In genomic region chr14:50524071-50524470, GRCh38 we compare ENCODE assay signal across 12 cellular contexts. TPM values are rescaled to one million over a fixed set of nuclear protein-coding genes. Genes with fewer than 3 reads are reported as not detected.
A peak's percentile ranks its signal among the peaks of the same experiment; 100 is the strongest.
DNase-seq lines count a peak whose midpoint lies in the region; ATAC-seq and TF ChIP-seq lines count a peak whose summit lies in the region.
"Had no signal": no experiment of that assay in that cellular context is flagged by ENCODE, and none has a peak within 500 bp of the region (broad histone marks: within the 10 kb centered on the region; RNA-seq: fewer than 3 reads in every experiment).

No MANE protein-coding gene starts in this region.

- H3K9me3 ChIP-seq in OCI-LY3 (ENCODE audit: insufficient read depth, low read length): no peaks in the 10 kb centered on the region
- H3K9me3 ChIP-seq: esophagus squamous epithelium had no signal

- no peaks in the 10 kb centered on the region for H3K9me3 Mint-ChIP-seq in natural killer cell

- peaks cover 48% of the 10 kb centered on the region for H3K4me1 ChIP-seq in OCI-LY3 (ENCODE audit: low read length)

- peaks cover 53 to 57% of the 10 kb centered on the region in 2 donors for H3K4me1 Mint-ChIP-seq in natural killer cell

- H3K4me3 Mint-ChIP-seq in natural killer cell: no peak overlapping the region

- H3K27me3 Mint-ChIP-seq in natural killer cell (ENCODE audit: low read depth in 2 of 2): no peaks in the 10 kb centered on the region

- H3K4me2 ChIP-seq in OCI-LY3 (ENCODE audit: low read length): peak overlapping the region; percentile 64

- peaks cover 95% of the 10 kb centered on the region for H3K79me2 ChIP-seq in OCI-LY3 (ENCODE audit: low read length)

- ATAC-seq in GM21515 (IDR thresholded peaks at IDR 0.05; ENCODE audit: unreplicated experiment) (peak; percentile 46), natural killer cell (no peak), GM21390 (IDR thresholded peaks at IDR 0.05; ENCODE audit: unreplicated experiment) (no peak)

- peak; percentile 7 for DNase-seq in NOMO-1 treated with DMSO at 0.1 percent for 48 hours (lab: John Stamatoyannopoulos, UW; ENCODE audit: unreplicated experiment)
- no peak for DNase-seq in NOMO-1 treated with dmso at 0.1 percent for 144 hours (lab: John Stamatoyannopoulos, UW; ENCODE audit: unreplicated experiment)
- no peak for DNase-seq in natural killer cell
- DNase-seq in NCI-H526 (lab: John Stamatoyannopoulos, UW): no peak
- no peak for DNase-seq in NCI-H1436 (lab: John Stamatoyannopoulos, UW)
- DNase-seq: 8988T; esophagus squamous epithelium; Right ventricle myocardium superior; stimulated activated naive CD4-positive, alpha-beta T cell treated with Interleukin-2 at 50 U/mL for 16 hours had no signal

- TF ChIP-seq CTCF in OCI-LY3 (IDR thresholded peaks at IDR 0.05; ENCODE audit: low read depth, low read length) (no peak), natural killer cell (IDR thresholded peaks at IDR 0.05) (no peak)

- H2AFZ ChIP-seq in OCI-LY3 (ENCODE audit: low read depth, low read length): no peak overlapping the region

- peak overlapping the region; percentile 66 for H3K27ac ChIP-seq in OCI-LY3 (ENCODE audit: low read length)

- H3K36me3 Mint-ChIP-seq in natural killer cell: no peaks in the 10 kb centered on the region

- H3K27me3 ChIP-seq in OCI-LY3 (ENCODE audit: low read depth, low read length): no peaks in the 10 kb centered on the region
- H3K27me3 ChIP-seq: esophagus squamous epithelium had no signal

- intact Hi-C loops in natural killer cell (cut with micrococcal nuclease): no loop called here

- H4K20me1 ChIP-seq in OCI-LY3 (ENCODE audit: insufficient read depth, low read length): peaks cover 42% of the 10 kb centered on the region

- H3K27ac Mint-ChIP-seq in natural killer cell: peak overlapping the region; percentile 65 to 83

- peak overlapping the region; percentile 33 for H3K4me3 ChIP-seq in OCI-LY3 (ENCODE audit: low read length)
- H3K4me3 ChIP-seq: esophagus squamous epithelium had no signal

- peaks cover 7% of the 10 kb centered on the region for H3K36me3 ChIP-seq in OCI-LY3 (replicated peaks; ENCODE audit: low read depth, low read length)
- H3K36me3 ChIP-seq: esophagus squamous epithelium had no signal

- H3K9ac ChIP-seq in OCI-LY3 (ENCODE audit: low read length): peak overlapping the region; percentile 5; the same call in 1 of the 2 replicates

RNA-seq across cellular contexts. Expression of gene MAP4K5, which starts 8.3 kb away (rescaled TPM):
- total RNA-seq in natural killer cell: 10 to 100 TPM; 63.3 to 74.6 (median 65.9) TPM

RNA-seq across cellular contexts. Expression of gene ATL1, which starts 35.9 kb away (rescaled TPM):
- 1 to 10 TPM; 1.6 to 3.8 (median 2.4) TPM for total RNA-seq in natural killer cell
